In the genomic region with DNA sequence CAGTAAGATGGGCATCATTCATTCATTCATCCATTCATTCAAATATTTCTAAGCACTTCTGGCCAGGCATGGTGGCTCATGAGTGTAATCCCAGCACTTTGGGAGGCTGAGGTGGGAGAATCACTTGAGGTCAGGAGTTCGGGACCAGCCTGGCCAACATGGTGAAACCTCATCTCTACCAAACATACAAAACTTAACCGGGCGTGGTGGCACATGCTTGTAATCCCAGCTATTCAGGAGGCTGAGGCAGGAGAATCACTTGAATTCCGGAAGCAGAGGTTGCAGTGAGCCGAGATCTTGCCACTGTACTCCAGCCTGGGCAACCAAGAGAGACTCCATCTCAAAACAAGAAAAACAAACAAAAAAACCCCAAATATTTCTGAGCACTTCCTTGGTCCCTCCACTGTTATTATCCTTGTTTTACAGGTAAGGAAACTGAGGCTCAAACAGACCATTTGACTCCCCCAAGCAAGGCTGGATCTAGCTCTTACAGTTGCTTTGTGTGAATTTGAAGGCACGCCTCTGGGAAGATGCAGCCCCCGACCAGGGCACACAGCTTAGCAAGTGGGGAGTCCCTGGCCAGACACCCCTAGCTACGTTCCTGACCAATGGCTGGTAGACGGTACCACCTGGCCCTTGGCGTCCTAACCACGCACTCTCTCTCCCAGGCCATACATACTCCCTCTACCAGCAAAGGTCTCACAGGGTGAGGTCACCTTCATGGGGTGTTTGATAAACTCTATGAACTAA, we compare ENCODE assay signal across 13 cellular contexts. TPM values are rescaled to one million over a fixed set of nuclear protein-coding genes. Genes with fewer than 3 reads are reported as not detected.
DNase-seq lines count a peak whose midpoint lies in the region; ATAC-seq, FAIRE-seq and TF ChIP-seq lines count a peak whose summit lies in the region.
"Had no signal": no experiment of that assay in that cellular context is flagged by ENCODE, and none has a peak within 500 bp of the region (broad histone marks: within the 10 kb centered on the region; RNA-seq: fewer than 3 reads in every experiment).

No MANE protein-coding gene starts in this region.

- TF ChIP-seq CTCF in PC-9 (conservative IDR thresholded peaks at IDR 0.05) (no peak), kidney (IDR thresholded peaks at IDR 0.05; ENCODE audit: borderline replicate concordance, extremely low read depth, insufficient read depth) (no peak), upper lobe of right lung (IDR thresholded peaks at IDR 0.05) (no peak), GM10266 (IDR thresholded peaks at IDR 0.05; ENCODE audit: control insufficient read depth, insufficient read depth, low read depth, missing control alignments) (no peak), SK-N-SH (IDR thresholded peaks at IDR 0.05) (no peak)

- H3K4me2 ChIP-seq in PC-9 (peak overlapping the region; percentile 61), SK-N-SH (no peak overlapping the region)

- H3K9ac ChIP-seq in kidney (ENCODE audit: low read length in 2 of 2) = no peak overlapping the region
- H3K9ac ChIP-seq in SK-N-SH = no peak overlapping the region

- H3K27me3 ChIP-seq in PC-9 (ENCODE audit: insufficient read depth, low read depth) = no peaks in the 10 kb centered on the region
- H3K27me3 ChIP-seq in upper lobe of right lung = no peaks in the 10 kb centered on the region
- H3K27me3 ChIP-seq in SK-N-SH (ENCODE audit: insufficient read depth) = peaks cover 9% of the 10 kb centered on the region; the same call in 1 of the 2 replicates

- CTCF ChIA-PET in PC-9 (lab: Charles Lee) (no interaction called here), SK-N-SH (lab: Yijun Ruan, JAX) (interaction anchor here (1.2 kb wide), 1 partner anchor 17 kb away, joined by 3 read pairs; no protein-coding TSS in a partner anchor)

- FAIRE-seq in kidney (lab: Jason Lieb, UNC) = no peak

- POLR2A ChIA-PET in PC-9 (lab: Charles Lee; ENCODE audit: unreplicated experiment) = no interaction called here
- POLR2A ChIA-PET in SK-N-SH (lab: Yijun Ruan, JAX) = interaction anchor here (0.9 kb wide), 1 partner anchor 50 kb away, joined by 4 read pairs; the partner anchor contains the start of gene ODC1

- H3K4me1 ChIP-seq in PC-9 (replicated peaks; ENCODE audit: insufficient read depth) = peaks cover 20% of the 10 kb centered on the region
- H3K4me1 ChIP-seq in kidney (ENCODE audit: control insufficient read depth in 1 of 2, insufficient read depth in 1 of 2, low read depth in 1 of 2, low read length in 2 of 2) = peaks cover 0 to 7% of the 10 kb centered on the region in 2 donors
- H3K4me1 ChIP-seq in upper lobe of right lung = peaks cover 8% of the 10 kb centered on the region
- H3K4me1 ChIP-seq in SK-N-SH (ENCODE audit: control insufficient read depth in 1 of 2, insufficient read depth in 2 of 2, low read depth in 1 of 2, low read length in 1 of 2) = peaks cover 0 to 3% of the 10 kb centered on the region in 2 experiments; a peak in 2 of 4 replicates
- H3K4me1 ChIP-seq: left lung had no signal

- no peaks in the 10 kb centered on the region for H3K36me3 ChIP-seq in PC-9 (ENCODE audit: low read depth)
- H3K36me3 ChIP-seq in kidney (ENCODE audit: control insufficient read depth in 1 of 2, insufficient read depth in 2 of 2, low read length in 2 of 2) = no peaks in the 10 kb centered on the region
- no peaks in the 10 kb centered on the region for H3K36me3 ChIP-seq in upper lobe of right lung
- no peaks in the 10 kb centered on the region for H3K36me3 ChIP-seq in SK-N-SH (replicated peaks in 1 of 2; ENCODE audit: control insufficient read depth in 1 of 2, insufficient read depth in 2 of 2, low read length in 1 of 2)
- H3K36me3 ChIP-seq: left lung, WERI-Rb-1 had no signal

- no peak overlapping the region for H2AFZ ChIP-seq in PC-9
- no peak overlapping the region for H2AFZ ChIP-seq in SK-N-SH (ENCODE audit: low read depth)

- BruUV-seq in PC-9 (replicated peaks; lab: Mats Ljungman, UMichigan) = no TSS peak

- H3K79me2 ChIP-seq in PC-9 (ENCODE audit: low read depth) (no peaks in the 10 kb centered on the region), SK-N-SH (ENCODE audit: insufficient read depth) (no peaks in the 10 kb centered on the region)

- H3K9me2 ChIP-seq in PC-9 (ENCODE audit: insufficient read depth) (no peaks in the 10 kb centered on the region), SK-N-SH (no peaks in the 10 kb centered on the region)

- H3K4me3 ChIP-seq in PC-9 (no peak overlapping the region), kidney (ENCODE audit: low read length in 2 of 2) (no peak overlapping the region), upper lobe of right lung (no peak overlapping the region), SK-N-SH (ENCODE audit: low read depth in 2 of 2, low read length in 1 of 2) (no peak overlapping the region)
- H3K4me3 ChIP-seq: left lung had no signal

- WGBS in SK-N-SH (ENCODE audit: low lambda C conversion rate) = 90% methylated on average over 11 of the region's 11 CpGs

- peak; percentile 1 for ATAC-seq in upper lobe of right lung

- H4K20me1 ChIP-seq in PC-9 (ENCODE audit: insufficient read depth) (peaks cover 7% of the 10 kb centered on the region; the same call in 1 of the 2 replicates), SK-N-SH (ENCODE audit: insufficient read depth) (no peaks in the 10 kb centered on the region)

- no peak for TF ChIP-seq EP300 in SK-N-SH (IDR thresholded peaks at IDR 0.05; ENCODE audit: borderline replicate concordance in 1 of 2, low read depth in 1 of 2, low read length in 1 of 2)

- intact Hi-C loops in PC-9 (cut with micrococcal nuclease; ENCODE audit: unreplicated experiment) (no loop called here), kidney (cut with DNase I) (no loop called here), upper lobe of right lung (cut with DNase I) (no loop called here)

- no peak overlapping the region for H3K27ac ChIP-seq in PC-9
- H3K27ac ChIP-seq in kidney (ENCODE audit: low read depth in 2 of 2, low read length in 2 of 2) = no peak overlapping the region
- no peak overlapping the region for H3K27ac ChIP-seq in upper lobe of right lung
- H3K27ac ChIP-seq in SK-N-SH (ENCODE audit: low read depth in 2 of 2, low read length in 1 of 2) = no peak overlapping the region
- H3K27ac ChIP-seq: left lung, WERI-Rb-1 had no signal

- DNase-seq in activated effector memory CD4-positive, alpha-beta T cell treated with anti-CD3 and anti-CD28 coated beads, Interleukin-2, amount 50 U/mL, for 16 hours = peak; percentile 33
- DNase-seq in activated effector memory CD4-positive, alpha-beta T cell treated with Interleukin-2 at 50 U/mL for 16 hours = no peak
- DNase-seq in PC-9 (no peak), kidney (peak; percentile 54), upper lobe of right lung (no peak), GM10266 (ENCODE audit: extremely low spot score) (no peak), SK-N-SH (no peak)
- no peak for DNase-seq in stimulated activated naive CD4-positive, alpha-beta T cell treated with Interleukin-2 at 50 U/mL for 16 hours (lab: John Stamatoyannopoulos, UW)
- DNase-seq: glutamatergic neuron, Karpas-422, left lung, NCI-H187, WERI-Rb-1 had no signal

- no peak for TF ChIP-seq RAD21 in SK-N-SH (IDR thresholded peaks at IDR 0.05; ENCODE audit: low read length)

- H3K9me3 ChIP-seq in PC-9 (ENCODE audit: insufficient read depth, low read depth) = no peaks in the 10 kb centered on the region
- no peaks in the 10 kb centered on the region for H3K9me3 ChIP-seq in kidney (ENCODE audit: control insufficient read depth in 1 of 2, low read length in 2 of 2)
- no peaks in the 10 kb centered on the region for H3K9me3 ChIP-seq in upper lobe of right lung
- no peaks in the 10 kb centered on the region for H3K9me3 ChIP-seq in SK-N-SH
- H3K9me3 ChIP-seq: left lung had no signal

- H3F3A ChIP-seq in PC-9 (ENCODE audit: insufficient read depth, low read depth) = peaks cover 20% of the 10 kb centered on the region
- no peaks in the 10 kb centered on the region for H3F3A ChIP-seq in SK-N-SH (replicated peaks; ENCODE audit: insufficient read depth)

TF ChIP-seq in SK-N-SH, 30 proteins besides CTCF, POLR2A, EP300 and RAD21:
- TF ChIP-seq RFX5 (IDR thresholded peaks at IDR 0.05; ENCODE audit: low read length) (no peak), FOXJ3 (CRISPR knock-in tag; IDR thresholded peaks at IDR 0.05) (no peak), GABPA (IDR thresholded peaks at IDR 0.05; ENCODE audit: low read depth) (no peak), FOXM1 (IDR thresholded peaks at IDR 0.05; ENCODE audit: low read depth) (no peak), CHD2 (IDR thresholded peaks at IDR 0.05; ENCODE audit: low read length, partially characterized antibody) (no peak), SIN3A (IDR thresholded peaks at IDR 0.05; ENCODE audit: borderline replicate concordance, low read depth, low read length) (no peak), TAF1 (IDR thresholded peaks at IDR 0.05; ENCODE audit: borderline replicate concordance, low read depth, low read length) (no peak), EZH2phosphoT487 (IDR thresholded peaks at IDR 0.05; ENCODE audit: borderline replicate concordance, low read depth) (no peak)

RNA-seq across cellular contexts. Expression of gene ODC1, which starts 50.6 kb away (rescaled TPM):
- total RNA-seq in PC-9 (2021) = 39.9 and 40.5 TPM in 2 replicates
- total RNA-seq in kidney = 97.5 TPM
- 94.4 TPM for polyA plus RNA-seq in kidney (ENCODE audit: insufficient read depth, low read depth, low replicate concordance)
- 50.9 TPM for total RNA-seq in upper lobe of right lung
- 253 and 273 TPM in 2 replicates for polyA plus RNA-seq in SK-N-SH (2012; rRNA removed)
- 286 and 365 TPM in 2 replicates for polyA plus RNA-seq in SK-N-SH (2012; cell fraction: cytosol; rRNA removed)
- polyA plus RNA-seq in SK-N-SH (2012; cell fraction: nucleus; rRNA removed) = 192 and 200 TPM in 2 replicates

Comparison
In these comparisons a context has a peak if more than half of its experiments do, and no peak if none do; other contexts are left out.
1. DNase-seq: peak in activated effector memory CD4-positive, alpha-beta T cell treated with anti-CD3 and anti-CD28 coated beads, Interleukin-2, amount 50 U/mL, for 16 hours (single experiment) and kidney (single experiment); none in activated effector memory CD4-positive, alpha-beta T cell treated with Interleukin-2 at 50 U/mL for 16 hours (single experiment), PC-9 (0 of 2), upper lobe of right lung (single experiment), stimulated activated naive CD4-positive, alpha-beta T cell treated with Interleukin-2 at 50 U/mL for 16 hours (single experiment), GM10266 (single experiment) and SK-N-SH (single experiment).